16 cellular contexts compared by ENCODE assay signal in the genomic region with DNA sequence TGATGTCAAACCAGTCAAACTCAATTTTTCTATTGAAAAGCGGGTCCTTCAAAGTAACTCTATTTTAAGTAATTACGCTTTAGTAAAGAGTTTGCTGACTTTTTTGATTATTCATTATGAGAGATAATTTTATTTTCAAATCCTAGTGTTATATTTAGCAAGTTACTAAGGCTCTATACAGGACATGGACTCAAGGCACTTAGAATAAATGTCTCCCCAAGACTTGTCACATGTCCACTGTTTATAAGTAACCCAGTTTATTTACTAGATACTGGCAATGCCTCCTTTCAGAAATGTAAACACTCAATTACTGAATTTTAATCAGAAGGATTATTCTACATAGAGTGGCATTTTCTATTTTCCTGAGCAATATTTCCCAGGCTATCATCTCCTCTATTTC.
"Had no signal": no experiment of that assay in that cellular context is flagged by ENCODE, and none has a peak within 500 bp of the region (broad histone marks: within the 10 kb centered on the region; RNA-seq: fewer than 3 reads in every experiment).

No MANE protein-coding gene starts in this region.

- FAIRE-seq: islet of Langerhans had no signal

- H3K36me3 ChIP-seq: adrenal gland, upper lobe of right lung, WERI-Rb-1 had no signal

- H3K27ac Mint-ChIP-seq: activated naive CD4-positive, alpha-beta T cell treated with anti-CD3 and anti-CD28 coated beads, Interleukin-2, amount 50 U/mL, for 24 hours; stimulated activated effector memory CD8-positive, alpha-beta T cell treated with anti-CD3 and anti-CD28 coated beads, Interleukin-12 subunit alpha, Interleukin-12 subunit beta, amount 100 ng/mL, for 72 hours had no signal

- H3K4me3 Mint-ChIP-seq: activated naive CD4-positive, alpha-beta T cell treated with anti-CD3 and anti-CD28 coated beads, Interleukin-2, amount 50 U/mL, for 24 hours; stimulated activated effector memory CD8-positive, alpha-beta T cell treated with anti-CD3 and anti-CD28 coated beads, Interleukin-12 subunit alpha, Interleukin-12 subunit beta, amount 100 ng/mL, for 72 hours had no signal

- H3K27ac ChIP-seq: adrenal gland, testis, upper lobe of right lung, WERI-Rb-1 had no signal

- DNase-seq: activated CD4-positive, alpha-beta T cell treated with anti-CD3 and anti-CD28 coated beads, Interleukin-2, amount 50 U/mL, for 4 hours; activated gamma-delta T cell; adrenal gland; hippocampal formation; left cardiac atrium; midbrain; stimulated activated CD4-positive, alpha-beta T cell treated with anti-CD3 and anti-CD28 coated beads, Interleukin-4, amount 100 ng/mL, for 24 hours; testis; upper lobe of right lung; WERI-Rb-1 had no signal

- H3K4me1 Mint-ChIP-seq: activated naive CD4-positive, alpha-beta T cell treated with anti-CD3 and anti-CD28 coated beads, Interleukin-2, amount 50 U/mL, for 24 hours; stimulated activated effector memory CD8-positive, alpha-beta T cell treated with anti-CD3 and anti-CD28 coated beads, Interleukin-12 subunit alpha, Interleukin-12 subunit beta, amount 100 ng/mL, for 72 hours had no signal

- ATAC-seq: stimulated activated effector memory CD8-positive, alpha-beta T cell treated with anti-CD3 and anti-CD28 coated beads, Interleukin-12 subunit alpha, Interleukin-12 subunit beta, amount 100 ng/mL, for 72 hours; upper lobe of right lung had no signal

- H3K27me3 ChIP-seq: adrenal gland, dorsolateral prefrontal cortex, testis, upper lobe of right lung had no signal

- H3K27me3 Mint-ChIP-seq: activated naive CD4-positive, alpha-beta T cell treated with anti-CD3 and anti-CD28 coated beads, Interleukin-2, amount 50 U/mL, for 24 hours had no signal

- H3K4me1 ChIP-seq: adrenal gland, testis, upper lobe of right lung had no signal

- H3K4me3 ChIP-seq: adrenal gland, lung, testis, upper lobe of right lung had no signal

- H3K9me3 ChIP-seq: adrenal gland, testis, upper lobe of right lung had no signal

- H3K36me3 Mint-ChIP-seq: activated naive CD4-positive, alpha-beta T cell treated with anti-CD3 and anti-CD28 coated beads, Interleukin-2, amount 50 U/mL, for 24 hours; stimulated activated effector memory CD8-positive, alpha-beta T cell treated with anti-CD3 and anti-CD28 coated beads, Interleukin-12 subunit alpha, Interleukin-12 subunit beta, amount 100 ng/mL, for 72 hours had no signal

- H3K9me3 Mint-ChIP-seq: neural crest cell had no signal
